Comparison of ENCODE assay signal across 12 cellular contexts in genomic region chr21:39660596-39660995, GRCh38. TPM values are rescaled to one million over a fixed set of nuclear protein-coding genes. Genes with fewer than 3 reads are reported as not detected.
DNase-seq lines count a peak whose midpoint lies in the region; ATAC-seq, FAIRE-seq and TF ChIP-seq lines count a peak whose summit lies in the region.
"Had no signal": no experiment of that assay in that cellular context is flagged by ENCODE, and none has a peak within 500 bp of the region (broad histone marks: within the 10 kb centered on the region; RNA-seq: fewer than 3 reads in every experiment).

No MANE protein-coding gene starts in this region.

- intact Hi-C loops in left ventricle myocardium inferior (cut with micrococcal nuclease), result no loop called here
- intact Hi-C loops in A673 (cut with micrococcal nuclease; ENCODE audit: unreplicated experiment), result no loop called here

- BruUV-seq in A673 (replicated peaks; lab: Mats Ljungman, UMichigan), result no TSS peak

- no peaks in the 10 kb centered on the region for H3K27me3 Mint-ChIP-seq in WTC11 (ENCODE audit: low read depth)

- 27 to 54% (median 43%) methylated on average over 11 of the region's 11 CpGs for WGBS in small intestine, 3 donors

- TF ChIP-seq POLR2A in H54 (IDR thresholded peaks at IDR 0.05; ENCODE audit: low read depth, low read length), result no peak

- POLR2A ChIA-PET in WTC11 (lab: Charles Lee), result no interaction called here
- POLR2A ChIA-PET in A673 (lab: Charles Lee; ENCODE audit: low non-redundant PET), result no interaction called here

- H3K27ac ChIP-seq in left ventricle myocardium inferior (replicated peaks), result peak overlapping the region; percentile 76
- peak overlapping the region in 1 of 2 donors; percentile 30 for H3K27ac ChIP-seq in small intestine (ENCODE audit: low read depth in 1 of 2, low read length in 1 of 2)
- no peak overlapping the region for H3K27ac ChIP-seq in A673 (ENCODE audit: low read depth, low read length, poor library complexity, severe bottlenecking)
- H3K27ac ChIP-seq: cardiac muscle cell, thoracic aorta had no signal

- CTCF ChIA-PET in WTC11 (lab: Charles Lee) (interaction anchor here (1.7 kb wide), 1 partner anchor 16 kb away, joined by 6 read pairs; no protein-coding TSS in a partner anchor), A673 (lab: Charles Lee) (no interaction called here)

- H3K36me3 ChIP-seq in left ventricle myocardium inferior, result no peaks in the 10 kb centered on the region
- peaks cover 2 to 9% of the 10 kb centered on the region in 2 donors for H3K36me3 ChIP-seq in small intestine (ENCODE audit: control insufficient read depth in 2 of 2, insufficient read depth in 2 of 2, low read length in 2 of 2)
- H3K36me3 ChIP-seq in A673 (ENCODE audit: insufficient read depth, low read length, poor library complexity, severe bottlenecking), result no peaks in the 10 kb centered on the region
- H3K36me3 ChIP-seq: cardiac muscle cell, thoracic aorta had no signal

- peaks cover 73% of the 10 kb centered on the region for H3K36me3 Mint-ChIP-seq in WTC11

- H3K4me1 ChIP-seq in left ventricle myocardium inferior (peaks cover 18% of the 10 kb centered on the region), small intestine (ENCODE audit: control insufficient read depth in 2 of 2, insufficient read depth in 1 of 2, low read depth in 1 of 2, low read length in 1 of 2) (peaks cover 0 to 8% of the 10 kb centered on the region in 2 donors), A673 (ENCODE audit: insufficient read depth, low read length, poor library complexity, severe bottlenecking) (no peaks in the 10 kb centered on the region)

- H3K27me3 ChIP-seq in left ventricle myocardium inferior (ENCODE audit: low read depth), result no peaks in the 10 kb centered on the region
- H3K27me3 ChIP-seq in small intestine (ENCODE audit: control insufficient read depth in 2 of 2, insufficient read depth in 2 of 2, low read length in 2 of 2), result no peaks in the 10 kb centered on the region
- no peaks in the 10 kb centered on the region for H3K27me3 ChIP-seq in A673 (replicated peaks; ENCODE audit: insufficient read depth, low read depth, low read length, poor library complexity)
- H3K27me3 ChIP-seq: cardiac muscle cell had no signal

- TF ChIP-seq CTCF in WTC11 (IDR thresholded peaks at IDR 0.05), result no peak
- no peak for TF ChIP-seq CTCF in left ventricle myocardium inferior (IDR thresholded peaks at IDR 0.05; ENCODE audit: borderline replicate concordance)
- TF ChIP-seq CTCF in A673 (conservative IDR thresholded peaks at IDR 0.05; ENCODE audit: low read depth, low read length), result no peak

- H3K9me3 Mint-ChIP-seq in WTC11, result no peaks in the 10 kb centered on the region

- H3K9me3 ChIP-seq in left ventricle myocardium inferior (replicated peaks) (no peaks in the 10 kb centered on the region), small intestine (ENCODE audit: control insufficient read depth, low read depth) (no peaks in the 10 kb centered on the region), A673 (ENCODE audit: low read depth, low read length, poor library complexity, severe bottlenecking) (no peaks in the 10 kb centered on the region)
- H3K9me3 ChIP-seq: thoracic aorta had no signal

- H3K27ac Mint-ChIP-seq in WTC11, result peak overlapping the region; percentile 92

- no peak overlapping the region for H3K4me3 Mint-ChIP-seq in WTC11
- H3K4me3 Mint-ChIP-seq: neural crest cell had no signal

- H3K4me3 ChIP-seq in left ventricle myocardium inferior (peak overlapping the region; percentile 46), small intestine (ENCODE audit: low read depth in 1 of 2, low read length in 2 of 2) (no peak overlapping the region), A673 (ENCODE audit: low read depth, low read length, poor library complexity, severe bottlenecking) (no peak overlapping the region)
- H3K4me3 ChIP-seq: cardiac muscle cell, thoracic aorta had no signal

- ATAC-seq in WTC11 (no peak), GM21447 (IDR thresholded peaks at IDR 0.05; ENCODE audit: unreplicated experiment) (no peak), HG02884 (IDR thresholded peaks at IDR 0.05; ENCODE audit: unreplicated experiment) (no peak), HG02870 (IDR thresholded peaks at IDR 0.05; ENCODE audit: unreplicated experiment) (no peak)

- H3K4me1 Mint-ChIP-seq in WTC11, result peaks cover 25% of the 10 kb centered on the region

- peak; percentile 90 for DNase-seq in H54 (ENCODE audit: insufficient read length, low spot score)
- no peak for DNase-seq in WTC11 (ENCODE audit: low spot score)
- DNase-seq in left ventricle myocardium inferior, result peak; percentile 45
- peak; percentile 51 for DNase-seq in small intestine
- DNase-seq in A673 (ENCODE audit: low spot score), result no peak

- peak; percentile 6 for FAIRE-seq in H54 (lab: Jason Lieb, UNC)
- no peak for FAIRE-seq in small intestine (lab: Jason Lieb, UNC)
- FAIRE-seq: TTC549 had no signal

TF ChIP-seq in WTC11, 78 proteins besides CTCF, POLR2A, EP300 and RAD21:
- TF ChIP-seq KAT7 (CRISPR knock-in tag; IDR thresholded peaks at IDR 0.05; ENCODE audit: borderline replicate concordance) (no peak), ZMAT4 (CRISPR knock-in tag; IDR thresholded peaks at IDR 0.05) (no peak), AFF4 (CRISPR knock-in tag; IDR thresholded peaks at IDR 0.05; ENCODE audit: borderline replicate concordance) (no peak), NR2C2 (CRISPR knock-in tag; IDR thresholded peaks at IDR 0.05) (no peak), PREB (CRISPR knock-in tag; IDR thresholded peaks at IDR 0.05; ENCODE audit: borderline replicate concordance) (no peak), IRF2 (CRISPR knock-in tag; IDR thresholded peaks at IDR 0.05; ENCODE audit: borderline replicate concordance, low read depth) (no peak), ZNF138 (CRISPR knock-in tag; conservative IDR thresholded peaks at IDR 0.05) (no peak), ZBTB21 (CRISPR knock-in tag; IDR thresholded peaks at IDR 0.05; ENCODE audit: borderline replicate concordance) (no peak)

RNA-seq across cellular contexts. Expression of gene B3GALT5, which starts 47.9 kb away (rescaled TPM):
- total RNA-seq in WTC11 (2021), result 25.8 to 33.3 TPM (median 32.4 TPM) in 3 replicates
- total RNA-seq in left ventricle myocardium inferior, result 0.03 TPM
- 10 to 100 TPM in 2 of 3 donors, 1 to 10 TPM in 1; 7.6 to 19.5 (median 11.6) TPM for polyA plus RNA-seq in small intestine
- 0.32 and 0.33 TPM in 2 replicates for total RNA-seq in A673 (2021)

Comparison
In these comparisons a context has a peak if more than half of its experiments do, and no peak if none do; other contexts are left out.
1. DNase-seq: peak in H54 (single experiment), left ventricle myocardium inferior (single experiment) and small intestine (single experiment); none in WTC11 (single experiment) and A673 (single experiment).
2. RNA of gene B3GALT5, which starts 47.9 kb away (total RNA-seq): 25.8 to 33.3 TPM in WTC11; 0.32 to 0.33 TPM in A673 and 0.03 TPM in left ventricle myocardium inferior (single experiment); every median in the first group is over 10 times any median in the second.